20 cellular contexts compared by ENCODE assay signal in genomic region chr22:19168088-19168890, GRCh38. TPM values are rescaled to one million over a fixed set of nuclear protein-coding genes. Genes with fewer than 3 reads are reported as not detected.
DNase-seq lines count a peak whose midpoint lies in the region; ATAC-seq and TF ChIP-seq lines count a peak whose summit lies in the region.
"Had no signal": no experiment of that assay in that cellular context is flagged by ENCODE, and none has a peak within 500 bp of the region (broad histone marks: within the 10 kb centered on the region; RNA-seq: fewer than 3 reads in every experiment).

No MANE protein-coding gene starts in this region.

- H3K9me3 ChIP-seq in BE2C, result no peaks in the 10 kb centered on the region
- no peaks in the 10 kb centered on the region for H3K9me3 ChIP-seq in PC-3 (ENCODE audit: low read length)
- H3K9me3 ChIP-seq in tibial artery, result no peaks in the 10 kb centered on the region
- no peaks in the 10 kb centered on the region for H3K9me3 ChIP-seq in transverse colon
- peaks cover 0 to 11% (median 0%) of the 10 kb centered on the region in 4 donors for H3K9me3 ChIP-seq in tibial nerve
- H3K9me3 ChIP-seq: pancreas had no signal

- no TSS peak for BruUV-seq in PC-3 (replicated peaks; lab: Mats Ljungman, UMichigan)

- H4K20me1 ChIP-seq in GM23338 (replicated peaks; ENCODE audit: insufficient read depth), result peaks cover 5% of the 10 kb centered on the region; the same call in 1 of the 2 replicates
- H4K20me1 ChIP-seq in PC-3 (ENCODE audit: low read length), result no peaks in the 10 kb centered on the region

- H3K9me2 ChIP-seq in GM23338 (ENCODE audit: insufficient read depth) (no peaks in the 10 kb centered on the region), PC-3 (replicated peaks; ENCODE audit: low read length) (no peaks in the 10 kb centered on the region)

- in situ Hi-C loops in transverse colon (cut with MboI; ENCODE audit: low pct_ligation_motif_present in 1 of 4, low pct_unique_long_range_greater_than_20kb in 1 of 4, low sequenced_read_pairs in 3 of 4), result no loop called here

- H3K36me3 Mint-ChIP-seq in GM23338 (ENCODE audit: low read depth), result peaks cover 11% of the 10 kb centered on the region; the same call in 1 of the 3 replicates
- H3K36me3 Mint-ChIP-seq in immature natural killer cell, result no peaks in the 10 kb centered on the region
- peaks cover 0 to 2% of the 10 kb centered on the region in 2 donors for H3K36me3 Mint-ChIP-seq in activated T-cell treated with anti-CD3 and anti-CD28 coated beads, Interleukin-2, amount 50 U/mL, for 72 hours (ENCODE audit: insufficient read depth in 2 of 2)
- H3K36me3 Mint-ChIP-seq: mesothelial cell of epicardium had no signal

- TF ChIP-seq CTCF in BE2C (IDR thresholded peaks at IDR 0.05; ENCODE audit: low read depth, low read length) (peak; percentile 24; the same call in 1 of the 2 replicates), GM23338 (conservative IDR thresholded peaks at IDR 0.05; ENCODE audit: low read depth in 2 of 2) (peak; percentile 21 to 58; a peak in 2 of 4 replicates), PC-3 (conservative IDR thresholded peaks at IDR 0.05; ENCODE audit: low read depth, low read length) (peak; percentile 27; the same call in 1 of the 2 replicates), tibial artery (IDR thresholded peaks at IDR 0.05) (no peak), transverse colon (IDR thresholded peaks at IDR 0.05) (no peak), tibial nerve (IDR thresholded peaks at IDR 0.05) (no peak)

- H2AFZ ChIP-seq in GM23338, result peak overlapping the region; percentile 91
- no peak overlapping the region for H2AFZ ChIP-seq in PC-3 (ENCODE audit: low read length)

- WGBS in transverse colon (ENCODE audit: low coverage in 1 of 2), 2 donors, result 54 to 82% methylated on average over 4 to 17 of the region's 17 CpGs
- WGBS in tibial nerve, 2 donors, result 69 to 72% methylated on average over 17 of the region's 17 CpGs

- no peak overlapping the region for H3K4me2 ChIP-seq in GM23338
- no peak overlapping the region for H3K4me2 ChIP-seq in PC-3 (ENCODE audit: low read length)
- H3K4me2 ChIP-seq: BLaER1 treated with 17β-estradiol and CSF1 and Interleukin-3, amounts not matched to agents 10 nM and 100 nM had no signal

- peaks cover 66% of the 10 kb centered on the region for H3K27me3 Mint-ChIP-seq in GM23338 (ENCODE audit: insufficient read depth, low read depth, poor library complexity)
- H3K27me3 Mint-ChIP-seq in immature natural killer cell (ENCODE audit: low read depth in 3 of 3), result peaks cover 13 to 30% (median 18%) of the 10 kb centered on the region in 3 donors
- peaks cover 35% of the 10 kb centered on the region for H3K27me3 Mint-ChIP-seq in activated T-cell treated with anti-CD3 and anti-CD28 coated beads, Interleukin-2, amount 50 U/mL, for 72 hours (ENCODE audit: low read depth)

- H3K4me1 Mint-ChIP-seq in GM23338 (peaks cover 23% of the 10 kb centered on the region), immature natural killer cell (peaks cover 24 to 26% of the 10 kb centered on the region in 2 donors)
- peaks cover 25% of the 10 kb centered on the region for H3K4me1 Mint-ChIP-seq in activated T-cell treated with anti-CD3 and anti-CD28 coated beads, Interleukin-2, amount 50 U/mL, for 72 hours (ENCODE audit: low read depth)

- ATAC-seq in GM23338, result no peak; the same call in 2 of the 3 replicates
- ATAC-seq in PC-3, result no peak; the same call in 1 of the 2 replicates
- no peak for ATAC-seq in activated T-cell treated with anti-CD3 and anti-CD28 coated beads, Interleukin-2, amount 50 U/mL, for 72 hours (replicated peaks in 1 of 2)
- ATAC-seq: pancreas; stimulated activated naive B cell treated with anti-CD40 and anti-IgM and Interleukin-4, amounts not matched to agents 10 μg/mL and 1 μg/mL and 100 μg/mL, for 72 hours had no signal

- intact Hi-C loops in PC-3 (cut with micrococcal nuclease), result no loop called here
- intact Hi-C loops in tibial artery (cut with DNase I; ENCODE audit: low total_unique reads), result no loop called here
- intact Hi-C loops in transverse colon (cut with DNase I; ENCODE audit: low total_unique reads), result no loop called here

- CTCF ChIA-PET in PC-3 (lab: Charles Lee), result interaction anchor here (0.6 kb wide), 1 partner anchor 70 kb away, joined by 4 read pairs; no protein-coding TSS in a partner anchor

- H3K9me3 Mint-ChIP-seq in GM23338 (no peaks in the 10 kb centered on the region; the same call in 1 of the 3 replicates), immature natural killer cell (no peaks in the 10 kb centered on the region)
- H3K9me3 Mint-ChIP-seq in activated T-cell treated with anti-CD3 and anti-CD28 coated beads, Interleukin-2, amount 50 U/mL, for 72 hours, result no peaks in the 10 kb centered on the region
- H3K9me3 Mint-ChIP-seq: mesothelial cell of epicardium; stimulated activated naive B cell treated with anti-CD40 and anti-IgM and Interleukin-4, amounts not matched to agents 10 μg/mL and 1 μg/mL and 100 μg/mL, for 72 hours; T-helper 1 cell treated with Interleukin-12 subunit alpha and Interleukin-12 subunit beta and Interleukin-4 antibody, amounts not matched to agents 30 μg/mL and 1 μg/mL, for 36 hours had no signal

- H3K4me3 ChIP-seq in BE2C (ENCODE audit: low read depth, low read length) (no peak overlapping the region), GM23338 (no peak overlapping the region), PC-3 (ENCODE audit: low read length) (no peak overlapping the region), tibial artery (no peak overlapping the region), transverse colon (no peak overlapping the region), tibial nerve (no peak overlapping the region)
- H3K4me3 ChIP-seq: BLaER1 treated with 17β-estradiol and CSF1 and Interleukin-3, amounts not matched to agents 10 nM and 100 nM had no signal

- no peak overlapping the region for H3K27ac ChIP-seq in GM23338 (ENCODE audit: low read depth)
- H3K27ac ChIP-seq in PC-3 (ENCODE audit: low read length), result no peak overlapping the region
- H3K27ac ChIP-seq in tibial artery, result no peak overlapping the region
- H3K27ac ChIP-seq in transverse colon, result no peak overlapping the region
- no peak overlapping the region for H3K27ac ChIP-seq in tibial nerve
- H3K27ac ChIP-seq: BLaER1 treated with 17β-estradiol and CSF1 and Interleukin-3, amounts not matched to agents 10 nM and 100 nM; pancreas had no signal

- no peak for TF ChIP-seq EP300 in transverse colon (IDR thresholded peaks at IDR 0.05; ENCODE audit: low read depth)
- TF ChIP-seq EP300 in tibial nerve (IDR thresholded peaks at IDR 0.05), result no peak

- H3K36me3 ChIP-seq in BE2C (no peaks in the 10 kb centered on the region; the same call in 1 of the 2 replicates), GM23338 (ENCODE audit: insufficient read depth) (no peaks in the 10 kb centered on the region), PC-3 (ENCODE audit: low read depth, low read length) (no peaks in the 10 kb centered on the region), tibial artery (no peaks in the 10 kb centered on the region), transverse colon (no peaks in the 10 kb centered on the region), tibial nerve (no peaks in the 10 kb centered on the region)
- H3K36me3 ChIP-seq: pancreas had no signal

- H3K27me3 ChIP-seq in BE2C (peaks cover 47% of the 10 kb centered on the region), GM23338 (ENCODE audit: insufficient read depth) (peaks cover 50% of the 10 kb centered on the region), PC-3 (ENCODE audit: low read length) (peaks cover 28% of the 10 kb centered on the region), tibial artery (peaks cover 0 to 54% of the 10 kb centered on the region in 2 donors), transverse colon (peaks cover 71% of the 10 kb centered on the region), tibial nerve (peaks cover 0 to 52% of the 10 kb centered on the region in 2 donors)

- H3K4me3 Mint-ChIP-seq in GM23338 (peak overlapping the region; percentile 52; the same call in 1 of the 3 replicates), immature natural killer cell (peak overlapping the region in 3 of 5 donors; percentile 6 to 54 (median 12))
- H3K4me3 Mint-ChIP-seq in activated T-cell treated with anti-CD3 and anti-CD28 coated beads, Interleukin-2, amount 50 U/mL, for 72 hours, result peak overlapping the region in 1 of 2 donors; percentile 9

- POLR2A ChIA-PET in PC-3 (lab: Charles Lee; ENCODE audit: unreplicated experiment), result no interaction called here

- H3K79me2 ChIP-seq in GM23338 (replicated peaks; ENCODE audit: insufficient read depth), result peaks cover 16% of the 10 kb centered on the region
- H3K79me2 ChIP-seq in PC-3 (ENCODE audit: low read length), result peaks cover 26% of the 10 kb centered on the region

- no peak overlapping the region for H3K27ac Mint-ChIP-seq in GM23338
- no peak overlapping the region for H3K27ac Mint-ChIP-seq in immature natural killer cell
- H3K27ac Mint-ChIP-seq in activated T-cell treated with anti-CD3 and anti-CD28 coated beads, Interleukin-2, amount 50 U/mL, for 72 hours, result no peak overlapping the region
- H3K27ac Mint-ChIP-seq: mesothelial cell of epicardium; T-helper 1 cell treated with Interleukin-12 subunit alpha and Interleukin-12 subunit beta and Interleukin-4 antibody, amounts not matched to agents 30 μg/mL and 1 μg/mL, for 36 hours had no signal

- no peaks in the 10 kb centered on the region; the same call in 1 of the 2 replicates for H3K4me1 ChIP-seq in BE2C
- H3K4me1 ChIP-seq in GM23338 (ENCODE audit: insufficient read depth), result peaks cover 6% of the 10 kb centered on the region; the same call in 1 of the 2 replicates
- H3K4me1 ChIP-seq in PC-3 (ENCODE audit: insufficient read depth, low read length), result peaks cover 15% of the 10 kb centered on the region
- H3K4me1 ChIP-seq in tibial artery, result peaks cover 0 to 40% (median 33%) of the 10 kb centered on the region in 4 donors
- peaks cover 18 to 30% (median 28%) of the 10 kb centered on the region in 4 donors for H3K4me1 ChIP-seq in transverse colon
- H3K4me1 ChIP-seq in tibial nerve, result peaks cover 0 to 38% (median 28%) of the 10 kb centered on the region in 4 donors

- TF ChIP-seq POLR2A in transverse colon (IDR thresholded peaks at IDR 0.05), result no peak
- no peak for TF ChIP-seq POLR2A in tibial nerve (IDR thresholded peaks at IDR 0.05)

- H3K9ac ChIP-seq in PC-3 (ENCODE audit: low read length), result no peak overlapping the region
- H3K9ac ChIP-seq: BLaER1 treated with 17β-estradiol and CSF1 and Interleukin-3, amounts not matched to agents 10 nM and 100 nM had no signal

- H3F3A ChIP-seq in GM23338 (replicated peaks; ENCODE audit: low read depth), result peaks cover 9% of the 10 kb centered on the region; the same call in 1 of the 2 replicates
- H3F3A ChIP-seq in PC-3 (ENCODE audit: low read length, unreplicated experiment), result no peaks in the 10 kb centered on the region

- DNase-seq in BE2C (peak; percentile 18), GM23338 (ENCODE audit: low spot score) (no peak), PC-3 (no peak), immature natural killer cell (no peak), tibial artery (no peak), transverse colon (no peak), tibial nerve (ENCODE audit: low spot score in 2 of 2) (no peak)
- no peak for DNase-seq in activated T-cell treated with anti-CD3 and anti-CD28 coated beads, Interleukin-2, amount 50 U/mL, for 72 hours
- DNase-seq: activated T-cell treated with anti-CD3 and anti-CD28 coated beads, Interleukin-2, amount 50 U/mL, for 1 hour; erythroblast; NCI-H1694; NCI-H446; small intestine; stimulated activated naive B cell treated with anti-CD40 and anti-IgM and Interleukin-4, amounts not matched to agents 10 μg/mL and 1 μg/mL and 100 μg/mL, for 72 hours had no signal

RNA-seq across cellular contexts. Expression of gene SLC25A1, which starts 10.2 kb away (rescaled TPM):
- polyA plus RNA-seq in BE2C (2012; ENCODE audit: insufficient read depth, insufficient read length, low read depth), result 81.0 TPM
- 210 and 242 TPM in 2 replicates for total RNA-seq in GM23338 (2014; rRNA removed; shearing (Covaris generic))
- 141 and 145 TPM in 2 replicates for polyA plus RNA-seq in GM23338 (2016; fragmentation: Nextera tagmentation; extraction: Ambion mirVana)
- 81.6 and 91.7 TPM in 2 replicates for total RNA-seq in PC-3 (2014; rRNA removed)
- 10 to 100 TPM; 53.6 to 78.7 (median 57.6) TPM for polyA plus RNA-seq in immature natural killer cell
- 10 to 100 TPM; 34.3 TPM for total RNA-seq in activated T-cell treated with anti-CD3 and anti-CD28 coated beads, Interleukin-2, amount 50 U/mL, for 72 hours
- total RNA-seq in transverse colon, result 100 to 1,000 TPM in 3 of 4 donors, 10 to 100 TPM in 1; 80.2 to 146 (median 132) TPM
- 100 to 1,000 TPM in 1 of 4 donors, 10 to 100 TPM in 3; 46.9 to 100 (median 86.2) TPM for total RNA-seq in tibial nerve

RNA-seq across cellular contexts. Expression of gene GSC2, which starts 18.2 kb away (rescaled TPM):
- polyA plus RNA-seq in BE2C (2012; ENCODE audit: insufficient read depth, insufficient read length, low read depth), result not detected
- not detected in 2 replicates for total RNA-seq in GM23338 (2014; rRNA removed; shearing (Covaris generic))
- not detected in 2 replicates for polyA plus RNA-seq in GM23338 (2016; fragmentation: Nextera tagmentation; extraction: Ambion mirVana)
- not detected in 2 replicates for total RNA-seq in PC-3 (2014; rRNA removed)
- polyA plus RNA-seq in immature natural killer cell, result not detected
- not detected for total RNA-seq in activated T-cell treated with anti-CD3 and anti-CD28 coated beads, Interleukin-2, amount 50 U/mL, for 72 hours
- not detected for total RNA-seq in transverse colon
- total RNA-seq in tibial nerve, result not detected
- total RNA-seq: mesothelial cell of epicardium, pancreas, urinary bladder had no signal
- polyA plus RNA-seq: adipose tissue, pancreas, small intestine, urinary bladder had no signal

RNA-seq across cellular contexts. Expression of gene ESS2, which starts 23.8 kb away (rescaled TPM):
- polyA plus RNA-seq in BE2C (2012; ENCODE audit: insufficient read depth, insufficient read length, low read depth), result 40.2 TPM
- total RNA-seq in GM23338 (2014; rRNA removed; shearing (Covaris generic)), result 18.4 and 21.6 TPM in 2 replicates
- polyA plus RNA-seq in GM23338 (2016; fragmentation: Nextera tagmentation; extraction: Ambion mirVana) (12.3 and 15.2 TPM in 2 replicates), immature natural killer cell (10 to 100 TPM in 1 of 3 donors, 1 to 10 TPM in 2; 1.6 to 13.2 (median 4.8) TPM)
- total RNA-seq in PC-3 (2014; rRNA removed) (12.6 and 22.9 TPM in 2 replicates), transverse colon (10 to 100 TPM in 2 of 4 donors, 1 to 10 TPM in 2; 3.8 to 13.7 (median 10.4) TPM), tibial nerve (10 to 100 TPM; 15.3 to 18.6 (median 16.4) TPM)
- total RNA-seq in activated T-cell treated with anti-CD3 and anti-CD28 coated beads, Interleukin-2, amount 50 U/mL, for 72 hours, result 10 to 100 TPM; 16.0 to 19.7 TPM

RNA-seq across cellular contexts. Expression of gene TSSK2, which starts 37.2 kb away (rescaled TPM):
- polyA plus RNA-seq in BE2C (2012; ENCODE audit: insufficient read depth, insufficient read length, low read depth), result 6.5 TPM
- not detected in 2 replicates for total RNA-seq in GM23338 (2014; rRNA removed; shearing (Covaris generic))
- polyA plus RNA-seq in GM23338 (2016; fragmentation: Nextera tagmentation; extraction: Ambion mirVana) (not detected in 2 replicates), immature natural killer cell (not detected)
- total RNA-seq in PC-3 (2014; rRNA removed) (0.17 TPM in 1 of 2 replicates, not detected in the other), transverse colon (not detected), tibial nerve (under 1 TPM in 1 of 4 donors, not detected in 3; 0.30 TPM)
- not detected for total RNA-seq in activated T-cell treated with anti-CD3 and anti-CD28 coated beads, Interleukin-2, amount 50 U/mL, for 72 hours
- total RNA-seq: mesothelial cell of epicardium, urinary bladder had no signal

RNA-seq across cellular contexts. Expression of gene DGCR2, which starts 46.1 kb away (rescaled TPM):
- 69.5 TPM for polyA plus RNA-seq in BE2C (2012; ENCODE audit: insufficient read depth, insufficient read length, low read depth)
- 59.3 and 83.0 TPM in 2 replicates for total RNA-seq in GM23338 (2014; rRNA removed; shearing (Covaris generic))
- polyA plus RNA-seq in GM23338 (2016; fragmentation: Nextera tagmentation; extraction: Ambion mirVana), result 18.5 and 21.0 TPM in 2 replicates
- total RNA-seq in PC-3 (2014; rRNA removed), result 36.1 and 46.1 TPM in 2 replicates
- polyA plus RNA-seq in immature natural killer cell, result 10 to 100 TPM; 19.4 to 51.7 (median 31.6) TPM
- total RNA-seq in activated T-cell treated with anti-CD3 and anti-CD28 coated beads, Interleukin-2, amount 50 U/mL, for 72 hours, result 10 to 100 TPM; 24.4 to 28.5 TPM
- total RNA-seq in transverse colon, result 100 to 1,000 TPM in 1 of 4 donors, 10 to 100 TPM in 3; 71.6 to 106 (median 94.3) TPM
- total RNA-seq in tibial nerve, result 10 to 100 TPM; 57.6 to 68.0 (median 58.9) TPM

Comparison
In these comparisons a context has a peak if more than half of its experiments do, and no peak if none do; other contexts are left out.
1. CTCF ChIP-seq: peak in BE2C (single experiment), GM23338 (2 of 2) and PC-3 (single experiment); none in tibial artery (0 of 2), transverse colon (0 of 5) and tibial nerve (0 of 5).